In the genomic region with DNA sequence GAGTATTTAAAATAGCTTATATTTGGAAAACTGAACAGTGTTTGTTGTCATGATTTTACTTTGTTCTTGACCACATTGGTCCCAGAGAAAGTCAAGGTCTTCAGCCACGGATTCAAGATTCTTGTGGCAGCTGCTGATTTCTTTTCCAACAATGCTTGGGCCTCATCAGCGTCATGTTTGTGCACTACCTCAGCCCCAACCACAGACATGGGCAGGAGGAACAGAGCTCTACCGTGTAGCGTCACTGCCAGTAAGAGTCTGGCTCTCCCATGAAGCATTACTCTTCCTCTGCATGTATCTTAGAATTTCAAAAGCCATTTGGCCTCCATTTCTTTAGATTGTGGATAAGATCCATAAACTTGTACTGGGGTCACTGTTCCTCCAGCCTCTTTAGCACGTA, we compare ENCODE assay signal across 16 cellular contexts. TPM values are rescaled to one million over a fixed set of nuclear protein-coding genes. Genes with fewer than 3 reads are reported as not detected.
"Had no signal": no experiment of that assay in that cellular context is flagged by ENCODE, and none has a peak within 500 bp of the region (broad histone marks: within the 10 kb centered on the region; RNA-seq: fewer than 3 reads in every experiment).

No MANE protein-coding gene starts in this region.

RNA-seq across cellular contexts. Expression of gene PRDM7, which starts 23.1 kb away (rescaled TPM):
- total RNA-seq: heart right ventricle; hepatocyte; kidney epithelial cell; left ventricle myocardium superior; lower lobe of right lung; mammary epithelial cell; naive thymus-derived CD8-positive, alpha-beta T cell; neural crest cell; occipital lobe; osteocyte; posterior vena cava; psoas muscle; temporal lobe; tibial nerve; urinary bladder; vagina had no signal
- polyA plus RNA-seq: heart right ventricle; hepatocyte; mammary epithelial cell; naive thymus-derived CD8-positive, alpha-beta T cell; psoas muscle; urinary bladder had no signal
